In the genomic region with DNA sequence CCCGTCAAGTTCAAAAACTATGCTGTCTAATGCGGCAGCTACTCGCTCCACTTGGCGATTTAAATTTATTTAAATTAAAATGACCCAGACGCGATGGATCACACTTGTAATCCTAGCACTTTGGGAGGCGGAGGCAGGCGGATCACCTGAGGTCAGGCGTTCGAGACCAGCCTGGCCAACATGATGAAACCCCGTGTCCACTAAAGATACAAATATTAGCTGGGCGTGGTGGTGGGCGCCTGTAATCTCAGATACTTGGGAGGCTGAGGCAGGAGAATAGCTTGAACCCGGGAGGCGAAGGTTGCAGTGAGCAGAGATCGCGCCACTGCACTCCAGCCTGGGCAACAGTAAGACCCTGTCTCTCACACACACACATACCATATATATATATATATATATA, we compare ENCODE assay signal across 9 cellular contexts. TPM values are rescaled to one million over a fixed set of nuclear protein-coding genes. Genes with fewer than 3 reads are reported as not detected.
DNase-seq lines count a peak whose midpoint lies in the region; ATAC-seq and TF ChIP-seq lines count a peak whose summit lies in the region.
"Not testable (repeated sequence)": the region's sequence is repeated elsewhere in the genome, so short reads cannot be mapped to it uniquely, and the experiment has no call there.
"Had no signal": no experiment of that assay in that cellular context is flagged by ENCODE, and none has a peak within 500 bp of the region (broad histone marks: within the 10 kb centered on the region; RNA-seq: fewer than 3 reads in every experiment).

No MANE protein-coding gene starts in this region.

- not testable (repeated sequence) for H3K9ac ChIP-seq in iPS-15b (ENCODE audit: low read depth, low read length)

- peaks cover 3 to 44% (median 20%) of the 10 kb centered on the region in 3 donors for H3K36me3 Mint-ChIP-seq in CD8-positive, alpha-beta memory T cell
- H3K36me3 Mint-ChIP-seq in T-helper 1 cell treated with Interleukin-12 subunit alpha and Interleukin-12 subunit beta and Interleukin-4 antibody, amounts not matched to agents 30 μg/mL and 1 μg/mL, for 36 hours (ENCODE audit: low read depth) = not testable (repeated sequence)
- peaks cover 13% of the 10 kb centered on the region for H3K36me3 Mint-ChIP-seq in activated naive CD8-positive, alpha-beta T cell
- peaks cover 55% of the 10 kb centered on the region for H3K36me3 Mint-ChIP-seq in effector memory CD8-positive, alpha-beta T cell (ENCODE audit: insufficient read depth)

- not testable (repeated sequence) for H3K9me3 ChIP-seq in CD8-positive, alpha-beta memory T cell (ENCODE audit: low read length); KOPT-K1 (ENCODE audit: insufficient read depth, low read length, poor library complexity, severe bottlenecking); iPS-15b (ENCODE audit: control insufficient read depth, insufficient read depth, low read length); neuron (ENCODE audit: low read length); tibial artery

- not testable (repeated sequence) for H3K4me3 ChIP-seq in CD8-positive, alpha-beta memory T cell (ENCODE audit: low read length)
- H3K4me3 ChIP-seq in iPS-15b (ENCODE audit: low read depth, low read length) (peak overlapping the region; percentile 19), neuron (ENCODE audit: low read length) (peak overlapping the region; percentile 41), tibial artery (peak overlapping the region; percentile 93 to 95)

- CTCF ChIA-PET in CD8-positive, alpha-beta memory T cell (lab: Charles Lee) = interaction anchor here (1.9 to 2.5 kb wide), 4 partner anchors 10 to 208 kb away, joined by 4 to 23 read pairs (median 7); no protein-coding TSS in a partner anchor

- POLR2A ChIA-PET in CD8-positive, alpha-beta memory T cell (lab: Charles Lee) = not testable (repeated sequence)

- not testable (repeated sequence) for H3K27me3 ChIP-seq in CD8-positive, alpha-beta memory T cell (ENCODE audit: insufficient read depth, low read length, poor library complexity, severe bottlenecking); iPS-15b (ENCODE audit: control insufficient read depth, insufficient read depth, low read length); neuron (ENCODE audit: insufficient read depth, low read length); tibial artery

- H3K27ac Mint-ChIP-seq in CD8-positive, alpha-beta memory T cell = peak overlapping the region in 4 of 8 donors; percentile 12 to 72 (median 36)
- H3K27ac Mint-ChIP-seq in T-helper 1 cell treated with Interleukin-12 subunit alpha and Interleukin-12 subunit beta and Interleukin-4 antibody, amounts not matched to agents 30 μg/mL and 1 μg/mL, for 36 hours; activated naive CD8-positive, alpha-beta T cell: not testable (repeated sequence)
- peak overlapping the region in 1 of 2 donors; percentile 98 for H3K27ac Mint-ChIP-seq in effector memory CD8-positive, alpha-beta T cell

- H3K27me3 Mint-ChIP-seq in CD8-positive, alpha-beta memory T cell; T-helper 1 cell treated with Interleukin-12 subunit alpha and Interleukin-12 subunit beta and Interleukin-4 antibody, amounts not matched to agents 30 μg/mL and 1 μg/mL, for 36 hours (ENCODE audit: low read depth); activated naive CD8-positive, alpha-beta T cell; effector memory CD8-positive, alpha-beta T cell: not testable (repeated sequence)

- not testable (repeated sequence) for H3K36me3 ChIP-seq in CD8-positive, alpha-beta memory T cell (ENCODE audit: insufficient read depth, low read length)
- H3K36me3 ChIP-seq in KOPT-K1 (ENCODE audit: insufficient read depth, low read length) = peaks cover 43% of the 10 kb centered on the region
- H3K36me3 ChIP-seq in iPS-15b (ENCODE audit: control insufficient read depth, insufficient read depth, low read length) = peaks cover 11% of the 10 kb centered on the region
- H3K36me3 ChIP-seq in neuron (ENCODE audit: insufficient read depth, low read length) = peaks cover 22% of the 10 kb centered on the region
- peaks cover 14 to 35% (median 30%) of the 10 kb centered on the region in 3 donors for H3K36me3 ChIP-seq in tibial artery

- intact Hi-C loops in tibial artery (cut with DNase I; ENCODE audit: low total_unique reads) = loop anchor here (10.0 kb wide), 1 partner anchor 164 kb away; a partner anchor contains a TSS

- H3K4me1 ChIP-seq in CD8-positive, alpha-beta memory T cell (ENCODE audit: insufficient read depth, low read length) = peaks cover 13% of the 10 kb centered on the region
- not testable (repeated sequence) for H3K4me1 ChIP-seq in iPS-15b (ENCODE audit: control insufficient read depth, insufficient read depth, low read length)
- H3K4me1 ChIP-seq in neuron (ENCODE audit: insufficient read depth, low read length) = peaks cover 11% of the 10 kb centered on the region
- H3K4me1 ChIP-seq in tibial artery = peaks cover 3 to 21% (median 13%) of the 10 kb centered on the region in 4 donors

- H3K4me1 Mint-ChIP-seq in CD8-positive, alpha-beta memory T cell = peaks cover 14 to 29% (median 25%) of the 10 kb centered on the region in 3 donors
- H3K4me1 Mint-ChIP-seq in T-helper 1 cell treated with Interleukin-12 subunit alpha and Interleukin-12 subunit beta and Interleukin-4 antibody, amounts not matched to agents 30 μg/mL and 1 μg/mL, for 36 hours (ENCODE audit: low read depth) = not testable (repeated sequence)
- peaks cover 22% of the 10 kb centered on the region for H3K4me1 Mint-ChIP-seq in activated naive CD8-positive, alpha-beta T cell (ENCODE audit: low read depth)
- peaks cover 13 to 17% of the 10 kb centered on the region in 2 donors for H3K4me1 Mint-ChIP-seq in effector memory CD8-positive, alpha-beta T cell (ENCODE audit: low read depth in 2 of 2)

- not testable (repeated sequence) for TF ChIP-seq CTCF in tibial artery (IDR thresholded peaks at IDR 0.05)

- ATAC-seq in effector memory CD8-positive, alpha-beta T cell (replicated peaks) = not testable (repeated sequence)

- H2AFZ ChIP-seq in neuron (ENCODE audit: low read depth, low read length) = not testable (repeated sequence)

- not testable (repeated sequence) for H3K27ac ChIP-seq in CD8-positive, alpha-beta memory T cell (ENCODE audit: low read depth, low read length); tibial artery
- peak overlapping the region; percentile 76 for H3K27ac ChIP-seq in KOPT-K1 (ENCODE audit: low read depth, low read length, poor library complexity, severe bottlenecking)

- H3K4me3 Mint-ChIP-seq in CD8-positive, alpha-beta memory T cell = peak overlapping the region in 6 of 7 donors; percentile 8 to 95 (median 51)
- H3K4me3 Mint-ChIP-seq in T-helper 1 cell treated with Interleukin-12 subunit alpha and Interleukin-12 subunit beta and Interleukin-4 antibody, amounts not matched to agents 30 μg/mL and 1 μg/mL, for 36 hours = peak overlapping the region; percentile 7
- peak overlapping the region; percentile 64 for H3K4me3 Mint-ChIP-seq in activated naive CD8-positive, alpha-beta T cell
- peak overlapping the region; percentile 31 to 90 for H3K4me3 Mint-ChIP-seq in effector memory CD8-positive, alpha-beta T cell

- not testable (repeated sequence) for DNase-seq in CD8-positive, alpha-beta memory T cell; effector memory CD8-positive, alpha-beta T cell; tibial artery

- H3K9me3 Mint-ChIP-seq in CD8-positive, alpha-beta memory T cell; T-helper 1 cell treated with Interleukin-12 subunit alpha and Interleukin-12 subunit beta and Interleukin-4 antibody, amounts not matched to agents 30 μg/mL and 1 μg/mL, for 36 hours; activated naive CD8-positive, alpha-beta T cell (ENCODE audit: low read depth); effector memory CD8-positive, alpha-beta T cell: not testable (repeated sequence)

RNA-seq across cellular contexts. Expression of a gene that starts 1.2 kb away (rescaled TPM):
- 10 to 100 TPM; 49.4 to 51.9 TPM for total RNA-seq in CD8-positive, alpha-beta memory T cell
- 62.8 TPM for polyA plus RNA-seq in CD8-positive, alpha-beta memory T cell

RNA-seq across cellular contexts. Expression of a gene that starts 25.6 kb away (rescaled TPM):
- not detected for total RNA-seq in CD8-positive, alpha-beta memory T cell
- 0.43 TPM for polyA plus RNA-seq in CD8-positive, alpha-beta memory T cell
- total RNA-seq: CD8-positive, alpha-beta T cell had no signal

Comparison
In these comparisons a context has a peak if more than half of its experiments do, and no peak if none do; other contexts are left out.
1. H3K4me3 Mint-ChIP-seq: peak in every context shown above with its lines; median percentile 64 in activated naive CD8-positive, alpha-beta T cell; 60 in effector memory CD8-positive, alpha-beta T cell; 51 in CD8-positive, alpha-beta memory T cell; 7 in T-helper 1 cell treated with Interleukin-12 subunit alpha and Interleukin-12 subunit beta and Interleukin-4 antibody, amounts not matched to agents 30 μg/mL and 1 μg/mL, for 36 hours.